In genomic region chr18:76460482-76460881, GRCh38 we compare ENCODE assay signal across 14 cellular contexts. TPM values are rescaled to one million over a fixed set of nuclear protein-coding genes. Genes with fewer than 3 reads are reported as not detected.
DNase-seq lines count a peak whose midpoint lies in the region; ATAC-seq and TF ChIP-seq lines count a peak whose summit lies in the region.
"Had no signal": no experiment of that assay in that cellular context is flagged by ENCODE, and none has a peak within 500 bp of the region (broad histone marks: within the 10 kb centered on the region; RNA-seq: fewer than 3 reads in every experiment).

No MANE protein-coding gene starts in this region.

- DNase-seq in GM03348 (ENCODE audit: low spot score) = peak; percentile 59
- no peak for DNase-seq in hepatocyte (ENCODE audit: low spot score)
- no peak for DNase-seq in smooth muscle cell (lab: John Stamatoyannopoulos, UW; ENCODE audit: unreplicated experiment)
- DNase-seq in T-helper 2 cell = no peak
- DNase-seq in kidney glomerular epithelial cell (lab: John Stamatoyannopoulos, UW) = no peak
- no peak for DNase-seq in stimulated activated naive CD8-positive, alpha-beta T cell treated with anti-CD3 and anti-CD28 coated beads, Interleukin-15, Interleukin-2, amounts not matched to agents 100 U/mL and 50 U/mL, for 24 hours
- DNase-seq in iPS-NIHi11 (ENCODE audit: low spot score) = no peak
- DNase-seq: activated CD4-positive, alpha-beta T cell treated with anti-CD3 and anti-CD28 coated beads for 36 hours; activated effector memory CD4-positive, alpha-beta T cell treated with Interleukin-2 at 50 U/mL for 16 hours; left colon; NCI-H2029 had no signal

- H3K9ac ChIP-seq in smooth muscle cell (ENCODE audit: low read depth) = no peak overlapping the region
- H3K9ac ChIP-seq: neural progenitor cell had no signal

- peaks cover 0 to 9% (median 4%) of the 10 kb centered on the region in 5 experiments for H3K9me3 Mint-ChIP-seq in brain
- H3K9me3 Mint-ChIP-seq: stimulated activated effector memory CD8-positive, alpha-beta T cell treated with anti-CD3 and anti-CD28 coated beads, Interleukin-12 subunit alpha, Interleukin-12 subunit beta, amount 100 ng/mL, for 72 hours had no signal

- H3K36me3 Mint-ChIP-seq in brain = peaks cover 74% of the 10 kb centered on the region
- H3K36me3 Mint-ChIP-seq: stimulated activated effector memory CD8-positive, alpha-beta T cell treated with anti-CD3 and anti-CD28 coated beads, Interleukin-12 subunit alpha, Interleukin-12 subunit beta, amount 100 ng/mL, for 72 hours had no signal

- H3K4me3 ChIP-seq in hepatocyte = no peak overlapping the region
- H3K4me3 ChIP-seq in smooth muscle cell = no peak overlapping the region
- H3K4me3 ChIP-seq: neural progenitor cell had no signal

- no peak overlapping the region for H3K4me2 ChIP-seq in hepatocyte
- peak overlapping the region; percentile 43 for H3K4me2 ChIP-seq in smooth muscle cell
- H3K4me2 ChIP-seq: neural progenitor cell had no signal

- WGBS in hepatocyte (ENCODE audit: low lambda C conversion rate, missing lambda C conversion rate) = 86% methylated on average over 9 of the region's 9 CpGs
- WGBS in smooth muscle cell (ENCODE audit: low lambda C conversion rate) = 87% methylated on average over 9 of the region's 9 CpGs

- H3K4me1 ChIP-seq in hepatocyte (ENCODE audit: insufficient read depth) (peaks cover 24% of the 10 kb centered on the region), smooth muscle cell (ENCODE audit: low read depth) (peaks cover 22% of the 10 kb centered on the region)

- no peak for ATAC-seq in stimulated activated naive CD8-positive, alpha-beta T cell treated with anti-CD3 and anti-CD28 coated beads, Interleukin-15, Interleukin-2, amounts not matched to agents 100 U/mL and 50 U/mL, for 24 hours
- ATAC-seq: activated CD4-positive, alpha-beta T cell treated with anti-CD3 and anti-CD28 coated beads for 36 hours; stimulated activated effector memory CD8-positive, alpha-beta T cell treated with anti-CD3 and anti-CD28 coated beads, Interleukin-12 subunit alpha, Interleukin-12 subunit beta, amount 100 ng/mL, for 72 hours had no signal

- TF ChIP-seq CTCF in brain (conservative IDR thresholded peaks at IDR 0.05) = no peak
- no peak for TF ChIP-seq CTCF in hepatocyte (IDR thresholded peaks at IDR 0.05; ENCODE audit: poor library complexity)
- TF ChIP-seq CTCF in smooth muscle cell (IDR thresholded peaks at IDR 0.05; ENCODE audit: borderline replicate concordance, insufficient read depth, poor library complexity, severe bottlenecking) = no peak

- peaks cover 45% of the 10 kb centered on the region for H3K4me1 Mint-ChIP-seq in brain
- H3K4me1 Mint-ChIP-seq: activated CD4-positive, alpha-beta T cell treated with anti-CD3 and anti-CD28 coated beads for 36 hours had no signal

- H3K9me2 ChIP-seq in hepatocyte (replicated peaks; ENCODE audit: insufficient read depth) = no peaks in the 10 kb centered on the region

- H3K9me3 ChIP-seq in hepatocyte (ENCODE audit: low read depth) (no peaks in the 10 kb centered on the region), smooth muscle cell (replicated peaks; ENCODE audit: low read depth) (no peaks in the 10 kb centered on the region)

- peak overlapping the region in 3 of 5 experiments; percentile 18 to 75 (median 43) for H3K27ac Mint-ChIP-seq in brain
- H3K27ac Mint-ChIP-seq: activated CD4-positive, alpha-beta T cell treated with anti-CD3 and anti-CD28 coated beads for 36 hours; neural progenitor cell; stimulated activated effector memory CD8-positive, alpha-beta T cell treated with anti-CD3 and anti-CD28 coated beads, Interleukin-12 subunit alpha, Interleukin-12 subunit beta, amount 100 ng/mL, for 72 hours had no signal

- no peaks in the 10 kb centered on the region for H3K27me3 Mint-ChIP-seq in brain
- H3K27me3 Mint-ChIP-seq: activated CD4-positive, alpha-beta T cell treated with anti-CD3 and anti-CD28 coated beads for 36 hours had no signal

- no peak overlapping the region for H3K4me3 Mint-ChIP-seq in brain
- H3K4me3 Mint-ChIP-seq: activated CD4-positive, alpha-beta T cell treated with anti-CD3 and anti-CD28 coated beads for 36 hours; stimulated activated effector memory CD8-positive, alpha-beta T cell treated with anti-CD3 and anti-CD28 coated beads, Interleukin-12 subunit alpha, Interleukin-12 subunit beta, amount 100 ng/mL, for 72 hours had no signal

- H3K27ac ChIP-seq in hepatocyte = peak overlapping the region; percentile 67
- peak overlapping the region; percentile 30 for H3K27ac ChIP-seq in smooth muscle cell (ENCODE audit: low read depth)
- H3K27ac ChIP-seq: neural progenitor cell had no signal

- peaks cover 87% of the 10 kb centered on the region for H4K20me1 ChIP-seq in hepatocyte (ENCODE audit: insufficient read depth, poor library complexity, severe bottlenecking)
- peaks cover 100% of the 10 kb centered on the region for H4K20me1 ChIP-seq in smooth muscle cell (ENCODE audit: low read depth)

- H3K36me3 ChIP-seq in hepatocyte (replicated peaks; ENCODE audit: insufficient read depth, low read depth) = no peaks in the 10 kb centered on the region
- H3K36me3 ChIP-seq in smooth muscle cell (ENCODE audit: low read depth) = no peaks in the 10 kb centered on the region
- H3K36me3 ChIP-seq: neural progenitor cell had no signal

- peaks cover 100% of the 10 kb centered on the region for H3K79me2 ChIP-seq in hepatocyte
- peaks cover 78% of the 10 kb centered on the region for H3K79me2 ChIP-seq in smooth muscle cell (ENCODE audit: low read depth)

- peaks cover 17% of the 10 kb centered on the region for H3F3A ChIP-seq in smooth muscle cell (ENCODE audit: low read depth)

- H2AFZ ChIP-seq in hepatocyte = no peak overlapping the region
- no peak overlapping the region for H2AFZ ChIP-seq in smooth muscle cell (ENCODE audit: low read depth)
- H2AFZ ChIP-seq: neural progenitor cell had no signal

- H3K27me3 ChIP-seq in hepatocyte (no peaks in the 10 kb centered on the region), smooth muscle cell (ENCODE audit: low read depth) (no peaks in the 10 kb centered on the region)
- H3K27me3 ChIP-seq: neural progenitor cell had no signal

RNA-seq across cellular contexts. Expression of gene ZNF516, which starts 34.6 kb away (rescaled TPM):
- polyA plus RNA-seq in brain (ENCODE audit: insufficient read depth, low read depth, low replicate concordance) (29.0 TPM), hepatocyte (18.2 and 22.7 TPM in 2 replicates), smooth muscle cell (14.1 and 15.6 TPM in 2 replicates)
- total RNA-seq in hepatocyte (19.8 and 29.2 TPM in 2 replicates), smooth muscle cell (24.2 and 32.3 TPM in 2 replicates)
